Comparison of ENCODE assay signal across 27 cellular contexts in genomic region chr15:96817900-96818299, GRCh38.
"Had no signal": no experiment of that assay in that cellular context is flagged by ENCODE, and none has a peak within 500 bp of the region (broad histone marks: within the 10 kb centered on the region; RNA-seq: fewer than 3 reads in every experiment).

No MANE protein-coding gene starts in this region.

- H3K27ac Mint-ChIP-seq: dendritic cell treated with granulocyte-macrophage colony-stimulating factor and Interleukin-4, amounts not matched to agents 40 ng/mL and 50 ng/mL, for 4 days; effector memory CD8-positive, alpha-beta T cell; endodermal cell; immature natural killer cell; mesothelial cell of epicardium had no signal

- H2AFZ ChIP-seq: hepatocyte had no signal

- H3K4me2 ChIP-seq: hepatocyte had no signal

- H3K4me1 ChIP-seq: colonic mucosa, esophagus squamous epithelium, gastrocnemius medialis, left lung, lower lobe of right lung had no signal

- H3K27me3 ChIP-seq: colonic mucosa, esophagus squamous epithelium, gastrocnemius medialis, hepatocyte had no signal

- H3K27ac ChIP-seq: colonic mucosa, epithelial cell of prostate, esophagus squamous epithelium, gastrocnemius medialis, hepatocyte, left lung, lower lobe of right lung had no signal

- ATAC-seq: effector memory CD8-positive, alpha-beta T cell; esophagus mucosa; gastrocnemius medialis; left cardiac atrium; left lung; left ventricle myocardium superior; lower lobe of right lung; mucosa of descending colon had no signal

- DNase-seq: colonic mucosa; cortex of kidney; effector CD8-positive, alpha-beta T cell; effector memory CD8-positive, alpha-beta T cell; endodermal cell; erythroblast; esophagus squamous epithelium; foreskin fibroblast; foreskin melanocyte; gastrocnemius medialis; glutamatergic neuron; head of caudate nucleus; hypothalamus; immature natural killer cell; islet precursor cell; left cardiac atrium; left lung; left ventricle myocardium superior; lower lobe of right lung; mesenchymal stem cell; mucosa of descending colon had no signal

- H3K36me3 Mint-ChIP-seq: mesothelial cell of epicardium had no signal

- FAIRE-seq: endometrium had no signal

- H3K4me3 Mint-ChIP-seq: dendritic cell treated with granulocyte-macrophage colony-stimulating factor and Interleukin-4, amounts not matched to agents 40 ng/mL and 50 ng/mL, for 4 days; effector memory CD8-positive, alpha-beta T cell; endodermal cell; immature natural killer cell; mesothelial cell of epicardium had no signal

- H3K4me1 Mint-ChIP-seq: immature natural killer cell, mesothelial cell of epicardium had no signal

- H3K9me3 Mint-ChIP-seq: dendritic cell treated with granulocyte-macrophage colony-stimulating factor and Interleukin-4, amounts not matched to agents 40 ng/mL and 50 ng/mL, for 4 days; endodermal cell had no signal

- H3K79me2 ChIP-seq: hepatocyte had no signal

- H3K36me3 ChIP-seq: colonic mucosa, esophagus squamous epithelium, gastrocnemius medialis, left lung, lower lobe of right lung had no signal

- H3K9me3 ChIP-seq: colonic mucosa, esophagus squamous epithelium, gastrocnemius medialis, left lung, lower lobe of right lung, mucosa of descending colon had no signal

- H3K4me3 ChIP-seq: colonic mucosa, esophagus squamous epithelium, gastrocnemius medialis, hepatocyte, left lung, lower lobe of right lung, mucosa of descending colon had no signal
